In genomic region chr3:13018561-13019242, GRCh38 we compare ENCODE assay signal across 9 cellular contexts. TPM values are rescaled to one million over a fixed set of nuclear protein-coding genes. Genes with fewer than 3 reads are reported as not detected.
DNase-seq lines count a peak whose midpoint lies in the region; ATAC-seq and TF ChIP-seq lines count a peak whose summit lies in the region.
"Had no signal": no experiment of that assay in that cellular context is flagged by ENCODE, and none has a peak within 500 bp of the region (broad histone marks: within the 10 kb centered on the region; RNA-seq: fewer than 3 reads in every experiment).

No MANE protein-coding gene starts in this region.

- no peak for TF ChIP-seq CTCF in astrocyte of the cerebellum (IDR thresholded peaks at IDR 0.05; ENCODE audit: low read depth, low read length, missing control alignments)
- TF ChIP-seq CTCF in PC-3 (conservative IDR thresholded peaks at IDR 0.05; ENCODE audit: low read depth, low read length) = no peak

- H3K9me3 ChIP-seq in iPS-18c (ENCODE audit: control insufficient read depth, insufficient read depth, low read length) = no peaks in the 10 kb centered on the region
- H3K9me3 ChIP-seq in PC-3 (ENCODE audit: low read length) = no peaks in the 10 kb centered on the region

- no peak overlapping the region for H3K27ac ChIP-seq in PC-3 (ENCODE audit: low read length)
- H3K27ac ChIP-seq: 22Rv1 had no signal

- no peaks in the 10 kb centered on the region for H3K79me2 ChIP-seq in PC-3 (ENCODE audit: low read length)

- no peaks in the 10 kb centered on the region for H3F3A ChIP-seq in PC-3 (ENCODE audit: low read length, unreplicated experiment)

- peak; percentile 67 for DNase-seq in DMS 273 (lab: John Stamatoyannopoulos, UW; ENCODE audit: unreplicated experiment)
- no peak for DNase-seq in DMS 273 treated with DMSO at 0.1 percent for 48 hours (lab: John Stamatoyannopoulos, UW)
- no peak for DNase-seq in astrocyte of the cerebellum (ENCODE audit: low read depth)
- DNase-seq in stimulated activated effector memory CD8-positive, alpha-beta T cell treated with anti-CD3 and anti-CD28 coated beads, Interleukin-12 subunit alpha, Interleukin-12 subunit beta, amount 100 ng/mL, for 72 hours (ENCODE audit: low spot score in 2 of 2) = no peak
- DNase-seq in T1000 (lab: John Stamatoyannopoulos, UW) = no peak
- DNase-seq in stimulated activated naive CD4-positive, alpha-beta T cell treated with Interleukin-2 at 50 U/mL for 16 hours (lab: John Stamatoyannopoulos, UW) = no peak
- DNase-seq in PC-3 = no peak

- H3K9me2 ChIP-seq in PC-3 (replicated peaks; ENCODE audit: low read length) = no peaks in the 10 kb centered on the region

- no TSS peak for BruUV-seq in PC-3 (replicated peaks; lab: Mats Ljungman, UMichigan)

- CTCF ChIA-PET in PC-3 (lab: Charles Lee) = no interaction called here

- H3K9ac ChIP-seq in PC-3 (ENCODE audit: low read length) = no peak overlapping the region

- no peak for ATAC-seq in stimulated activated effector memory CD8-positive, alpha-beta T cell treated with anti-CD3 and anti-CD28 coated beads, Interleukin-12 subunit alpha, Interleukin-12 subunit beta, amount 100 ng/mL, for 72 hours
- ATAC-seq in PC-3 = no peak

- intact Hi-C loops in PC-3 (cut with micrococcal nuclease) = no loop called here

- H3K27me3 ChIP-seq in PC-3 (ENCODE audit: low read length) = no peaks in the 10 kb centered on the region

- H4K20me1 ChIP-seq in PC-3 (ENCODE audit: low read length) = no peaks in the 10 kb centered on the region

- H3K4me2 ChIP-seq in PC-3 (ENCODE audit: low read length) = no peak overlapping the region

- POLR2A ChIA-PET in PC-3 (lab: Charles Lee; ENCODE audit: unreplicated experiment) = no interaction called here

- H3K27ac Mint-ChIP-seq in stimulated activated effector memory CD8-positive, alpha-beta T cell treated with anti-CD3 and anti-CD28 coated beads, Interleukin-12 subunit alpha, Interleukin-12 subunit beta, amount 100 ng/mL, for 72 hours = peak overlapping the region; percentile 17

- no peak overlapping the region for H2AFZ ChIP-seq in PC-3 (ENCODE audit: low read length)

- H3K36me3 ChIP-seq in PC-3 (ENCODE audit: low read depth, low read length) = no peaks in the 10 kb centered on the region

- H3K4me1 Mint-ChIP-seq in stimulated activated effector memory CD8-positive, alpha-beta T cell treated with anti-CD3 and anti-CD28 coated beads, Interleukin-12 subunit alpha, Interleukin-12 subunit beta, amount 100 ng/mL, for 72 hours = peaks cover 42% of the 10 kb centered on the region

- H3K36me3 Mint-ChIP-seq in stimulated activated effector memory CD8-positive, alpha-beta T cell treated with anti-CD3 and anti-CD28 coated beads, Interleukin-12 subunit alpha, Interleukin-12 subunit beta, amount 100 ng/mL, for 72 hours = peaks cover 10% of the 10 kb centered on the region

- peak overlapping the region; percentile 33 for H3K4me3 ChIP-seq in astrocyte of the cerebellum (ENCODE audit: low read depth, low read length)
- H3K4me3 ChIP-seq in iPS-18c (ENCODE audit: insufficient read depth, low read depth, low read length) = peak overlapping the region; percentile 0; the same call in 1 of the 2 replicates
- H3K4me3 ChIP-seq in PC-3 (ENCODE audit: low read length) = no peak overlapping the region

- H3K9me3 Mint-ChIP-seq in stimulated activated effector memory CD8-positive, alpha-beta T cell treated with anti-CD3 and anti-CD28 coated beads, Interleukin-12 subunit alpha, Interleukin-12 subunit beta, amount 100 ng/mL, for 72 hours = no peaks in the 10 kb centered on the region

- no peak overlapping the region for H3K4me3 Mint-ChIP-seq in stimulated activated effector memory CD8-positive, alpha-beta T cell treated with anti-CD3 and anti-CD28 coated beads, Interleukin-12 subunit alpha, Interleukin-12 subunit beta, amount 100 ng/mL, for 72 hours

- peaks cover 21% of the 10 kb centered on the region for H3K4me1 ChIP-seq in PC-3 (ENCODE audit: insufficient read depth, low read length)

- in situ Hi-C loops in astrocyte of the cerebellum (cut with HindIII; ENCODE audit: low sequenced_read_pairs) = no loop called here

RNA-seq across cellular contexts. Expression of gene IQSEC1, which starts 54.5 kb away (rescaled TPM):
- total RNA-seq in PC-3 (2014; rRNA removed) = 37.9 and 56.2 TPM in 2 replicates
